Comparison of ENCODE assay signal across 8 cellular contexts in genomic region chr17:47895856-47896671, GRCh38. TPM values are rescaled to one million over a fixed set of nuclear protein-coding genes. Genes with fewer than 3 reads are reported as not detected.
A peak's percentile ranks its signal among the peaks of the same experiment; 100 is the strongest.
DNase-seq lines count a peak whose midpoint lies in the region; ATAC-seq and TF ChIP-seq lines count a peak whose summit lies in the region.

Gene SP2 (plus strand): TSS chr17:47896236. CDS start chr17:47896287, 51 bp downstream.

- intact Hi-C loops in activated B cell treated with CpG ODN at 0.5 μM for 24 hours (cut with micrococcal nuclease) = loop anchor here (1.0 to 10.0 kb wide), 9 partner anchors 45 to 641 kb away; partner anchors contain the start of genes ITGB3, LRRC46, MRPL10 and NFE2L1

- H3K27me3 Mint-ChIP-seq in activated B cell treated with CpG ODN at 0.5 μM for 24 hours = no peaks in the 10 kb centered on the region
- peaks cover 4 to 13% (median 5%) of the 10 kb centered on the region in 3 donors for H3K27me3 Mint-ChIP-seq in immature natural killer cell (ENCODE audit: low read depth in 3 of 3)

- CTCF ChIA-PET in activated B cell treated with CpG ODN at 0.5 μM for 24 hours (lab: Charles Lee) = interaction anchor here (1.5 to 10.7 kb wide), 2 partner anchors 54 to 75 kb away, joined by 6 to 207 read pairs; partner anchors contain the start of genes CDK5RAP3 and SCRN2

- H3K27ac ChIP-seq in caudate nucleus (ENCODE audit: low read depth, low read length) = peak within 1 kb of the TSS; percentile 99

- in situ Hi-C loops in GM18951 (cut with MboI; ENCODE audit: low sequenced_read_pairs, unreplicated experiment) = no loop called here

- ATAC-seq in HG03196 (IDR thresholded peaks at IDR 0.05; ENCODE audit: unreplicated experiment) = peak; percentile 90
- ATAC-seq in activated B cell treated with CpG ODN at 0.5 μM for 24 hours (ENCODE audit: low read depth) = peak; percentile 88

- TF ChIP-seq POLR2A in GM18951 (IDR thresholded peaks at IDR 0.05; ENCODE audit: extremely low read depth, insufficient read depth, insufficient read length) = peak; percentile 88

- DNase-seq in AG08395 (ENCODE audit: low spot score) (peak; percentile 100), NCI-H345 (lab: John Stamatoyannopoulos, UW) (peak; percentile 100), activated B cell treated with CpG ODN at 0.5 μM for 24 hours (peak; percentile 97), caudate nucleus (lab: John Stamatoyannopoulos, UW) (peak; percentile 91 to 100 (median 100)), immature natural killer cell (peak; percentile 100), smooth muscle cell of the brain vasculature (ENCODE audit: low read depth, low spot score) (peak; percentile 100)

- H3K4me1 Mint-ChIP-seq in activated B cell treated with CpG ODN at 0.5 μM for 24 hours (peaks cover 44% of the 10 kb centered on the region), immature natural killer cell (peaks cover 36 to 60% of the 10 kb centered on the region in 2 donors)

- H3K9me3 Mint-ChIP-seq in activated B cell treated with CpG ODN at 0.5 μM for 24 hours = no peaks in the 10 kb centered on the region
- no peaks in the 10 kb centered on the region for H3K9me3 Mint-ChIP-seq in immature natural killer cell

- H3K4me3 Mint-ChIP-seq in activated B cell treated with CpG ODN at 0.5 μM for 24 hours (peak within 1 kb of the TSS; percentile 98), immature natural killer cell (peak within 1 kb of the TSS; percentile 96 to 99 (median 98))

- H3K27ac Mint-ChIP-seq in activated B cell treated with CpG ODN at 0.5 μM for 24 hours (peak within 1 kb of the TSS; percentile 99), immature natural killer cell (peak within 1 kb of the TSS; percentile 96 to 100 (median 99))

- POLR2A ChIA-PET in activated B cell treated with CpG ODN at 0.5 μM for 24 hours (lab: Charles Lee) = interaction anchor here (0.6 to 2.9 kb wide), 37 partner anchors 9 to 1781 kb away, joined by 3 to 51 read pairs (median 5); partner anchors contain the start of genes CDK5RAP3, EFCAB13, KPNB1 and LRRC46

- H3K36me3 Mint-ChIP-seq in activated B cell treated with CpG ODN at 0.5 μM for 24 hours (ENCODE audit: low read depth) (peaks cover 31% of the 10 kb centered on the region), immature natural killer cell (peaks cover 0 to 10% (median 0%) of the 10 kb centered on the region in 3 donors)

- no peak for TF ChIP-seq CTCF in activated B cell treated with CpG ODN at 0.5 μM for 24 hours (IDR thresholded peaks at IDR 0.05)

RNA-seq across cellular contexts. Expression of gene SP2, which starts in this region (rescaled TPM):
- 26.5 and 28.5 TPM in 2 replicates for total RNA-seq in activated B cell treated with CpG ODN at 0.5 μM for 24 hours
- 10 to 100 TPM in 1 of 3 donors, 1 to 10 TPM in 2; 2.0 to 13.7 (median 5.0) TPM for polyA plus RNA-seq in immature natural killer cell

Comparison
In these comparisons a context has a peak if more than half of its experiments do, and no peak if none do; other contexts are left out.
1. Peak in every context shown above with its lines: DNase-seq, ATAC-seq and H3K27ac ChIP-seq.